In the genomic region with DNA sequence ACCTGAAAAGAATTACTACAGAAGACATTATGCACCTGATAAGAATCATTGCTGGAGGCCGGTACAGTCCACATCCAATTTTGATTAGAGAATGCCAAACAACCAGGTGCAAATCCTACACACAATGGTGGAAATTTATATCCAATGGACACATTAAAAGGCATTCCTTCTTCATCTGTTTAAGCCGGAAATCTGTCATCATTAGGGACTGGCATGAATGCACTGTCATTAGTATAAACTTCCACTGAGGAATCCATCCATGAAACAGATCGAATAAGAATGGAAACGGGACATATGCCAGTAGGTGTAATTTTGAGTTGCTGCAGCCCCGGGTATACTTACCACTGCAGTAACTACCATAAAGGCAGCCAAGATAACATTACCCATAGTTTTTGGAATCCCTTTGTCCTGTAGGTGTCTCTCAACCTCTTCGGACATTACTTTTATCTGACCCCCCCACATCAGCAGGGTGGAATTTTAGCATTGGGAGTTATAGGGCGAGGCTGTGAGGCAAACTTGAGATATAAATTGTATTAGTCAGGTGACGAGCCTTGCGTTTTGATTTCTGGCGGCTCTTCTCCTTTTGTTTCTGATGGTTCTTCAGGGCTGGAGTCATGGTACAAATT, we compare ENCODE assay signal across 2 cellular contexts.
TF ChIP-seq lines count a peak whose summit lies in the region.

No MANE protein-coding gene starts in this region.

TF ChIP-seq in K562, 482 proteins besides CTCF, POLR2A, EP300 and RAD21 (continues in another document):
- TF ChIP-seq PYGO2 (tag; IDR thresholded peaks at IDR 0.05) (no peak), CREM (IDR thresholded peaks at IDR 0.05; ENCODE audit: low read depth) (no peak), ZKSCAN1 (IDR thresholded peaks at IDR 0.05; ENCODE audit: low read depth, low read length) (no peak), SAP30 (IDR thresholded peaks at IDR 0.05; ENCODE audit: borderline replicate concordance, insufficient read depth, low read depth, low read length, poor library complexity, severe bottlenecking) (no peak), ADNP (tag; IDR thresholded peaks at IDR 0.05) (no peak), NKRF (IDR thresholded peaks at IDR 0.05; ENCODE audit: borderline replicate concordance) (no peak), ZNF395 (CRISPR knock-in tag; IDR thresholded peaks at IDR 0.05) (no peak), POLR2G (IDR thresholded peaks at IDR 0.05; ENCODE audit: low read depth, low read length) (no peak), ARID4B (CRISPR knock-in tag; IDR thresholded peaks at IDR 0.05) (no peak), BDP1 (IDR thresholded peaks at IDR 0.05; ENCODE audit: insufficient read depth, insufficient read length) (no peak), DNMT1 (IDR thresholded peaks at IDR 0.05) (no peak)
- TF ChIP-seq, protein P1, sequence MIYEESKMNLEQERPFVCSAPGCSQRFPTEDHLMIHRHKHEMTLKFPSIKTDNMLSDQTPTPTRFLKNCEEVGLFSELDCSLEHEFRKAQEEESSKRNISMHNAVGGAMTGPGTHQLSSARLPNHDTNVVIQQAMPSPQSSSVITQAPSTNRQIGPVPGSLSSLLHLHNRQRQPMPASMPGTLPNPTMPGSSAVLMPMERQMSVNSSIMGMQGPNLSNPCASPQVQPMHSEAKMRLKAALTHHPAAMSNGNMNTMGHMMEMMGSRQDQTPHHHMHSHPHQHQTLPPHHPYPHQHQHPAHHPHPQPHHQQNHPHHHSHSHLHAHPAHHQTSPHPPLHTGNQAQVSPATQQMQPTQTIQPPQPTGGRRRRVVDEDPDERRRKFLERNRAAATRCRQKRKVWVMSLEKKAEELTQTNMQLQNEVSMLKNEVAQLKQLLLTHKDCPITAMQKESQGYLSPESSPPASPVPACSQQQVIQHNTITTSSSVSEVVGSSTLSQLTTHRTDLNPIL (CRISPR knock-in tag; IDR thresholded peaks at IDR 0.05): no peak
- TF ChIP-seq, protein P2, sequence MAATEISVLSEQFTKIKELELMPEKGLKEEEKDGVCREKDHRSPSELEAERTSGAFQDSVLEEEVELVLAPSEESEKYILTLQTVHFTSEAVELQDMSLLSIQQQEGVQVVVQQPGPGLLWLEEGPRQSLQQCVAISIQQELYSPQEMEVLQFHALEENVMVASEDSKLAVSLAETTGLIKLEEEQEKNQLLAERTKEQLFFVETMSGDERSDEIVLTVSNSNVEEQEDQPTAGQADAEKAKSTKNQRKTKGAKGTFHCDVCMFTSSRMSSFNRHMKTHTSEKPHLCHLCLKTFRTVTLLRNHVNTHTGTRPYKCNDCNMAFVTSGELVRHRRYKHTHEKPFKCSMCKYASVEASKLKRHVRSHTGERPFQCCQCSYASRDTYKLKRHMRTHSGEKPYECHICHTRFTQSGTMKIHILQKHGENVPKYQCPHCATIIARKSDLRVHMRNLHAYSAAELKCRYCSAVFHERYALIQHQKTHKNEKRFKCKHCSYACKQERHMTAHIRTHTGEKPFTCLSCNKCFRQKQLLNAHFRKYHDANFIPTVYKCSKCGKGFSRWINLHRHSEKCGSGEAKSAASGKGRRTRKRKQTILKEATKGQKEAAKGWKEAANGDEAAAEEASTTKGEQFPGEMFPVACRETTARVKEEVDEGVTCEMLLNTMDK (IDR thresholded peaks at IDR 0.05; ENCODE audit: borderline replicate concordance, insufficient read depth, low read depth, low read length, poor library complexity, severe bottlenecking): no peak

TF ChIP-seq in HepG2, 621 proteins besides CTCF, POLR2A, EP300 and RAD21:
- TF ChIP-seq ZNF740 (CRISPR knock-in tag; IDR thresholded peaks at IDR 0.05) (0 out of 2 replicates have a peak, but pooled peaks have one; percentile 48), STAG1 (CRISPR knock-in tag; IDR thresholded peaks at IDR 0.05) (peak; percentile 22; the same call in 1 of the 2 replicates), KLF9 (CRISPR knock-in tag; IDR thresholded peaks at IDR 0.05; ENCODE audit: low read depth) (no peak), ZNF563 (CRISPR knock-in tag; IDR thresholded peaks at IDR 0.05) (no peak), MATR3 (CRISPR knock-in tag; IDR thresholded peaks at IDR 0.05) (no peak), ARNT2 (CRISPR knock-in tag; IDR thresholded peaks at IDR 0.05; ENCODE audit: low read depth) (no peak), ISL2 (CRISPR knock-in tag; IDR thresholded peaks at IDR 0.05) (no peak)
TF ChIP-seq in HepG2: peak in this region for 2.
